ENCODE assay signal across 9 cellular contexts in the genomic region with DNA sequence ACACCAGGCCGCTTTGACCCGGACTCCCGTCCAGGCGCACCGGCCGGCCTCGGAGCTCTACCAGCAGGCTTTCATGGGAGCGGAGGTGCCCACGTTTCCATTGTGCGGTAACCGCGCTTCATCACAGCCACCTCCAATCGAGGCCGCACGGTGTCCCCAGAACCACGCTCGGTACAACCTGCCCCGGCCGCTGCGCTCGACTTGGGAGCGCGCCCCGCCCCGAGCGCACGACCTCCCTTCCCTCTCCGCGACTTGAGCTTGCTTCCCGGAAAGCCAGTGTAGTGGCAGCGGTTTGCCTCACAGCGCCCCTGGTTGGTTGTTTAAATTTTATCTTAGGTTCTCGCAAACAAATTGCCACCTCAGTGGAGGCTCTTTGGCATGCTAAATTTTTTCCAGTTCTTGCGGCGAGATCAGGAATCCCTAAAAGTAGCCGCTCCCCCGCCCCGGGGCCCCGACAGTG. TPM values are rescaled to one million over a fixed set of nuclear protein-coding genes. Genes with fewer than 3 reads are reported as not detected.
DNase-seq lines count a peak whose midpoint lies in the region; ATAC-seq and TF ChIP-seq lines count a peak whose summit lies in the region.
"Had no signal": no experiment of that assay in that cellular context is flagged by ENCODE, and none has a peak within 500 bp of the region (broad histone marks: within the 10 kb centered on the region; RNA-seq: fewer than 3 reads in every experiment).

No MANE protein-coding gene starts in this region.

- TF ChIP-seq CTCF in activated CD8-positive, alpha-beta T cell treated with anti-CD3 and anti-CD28 coated beads for 36 hours (IDR thresholded peaks at IDR 0.05), result peak; percentile 63
- TF ChIP-seq CTCF in fibroblast of villous mesenchyme (IDR thresholded peaks at IDR 0.05; ENCODE audit: insufficient read depth, low read depth, low read length) (peak; percentile 10), neural crest cell (conservative IDR thresholded peaks at IDR 0.05) (peak; percentile 70), upper lobe of left lung (IDR thresholded peaks at IDR 0.05) (peak in 5 of 6 experiments; percentile 5 to 74 (median 65))

- POLR2A ChIA-PET in activated CD8-positive, alpha-beta T cell treated with anti-CD3 and anti-CD28 coated beads for 36 hours (lab: Charles Lee), result interaction anchor here (0.6 to 1.8 kb wide), 8 partner anchors 11 to 486 kb away, joined by 3 to 6 read pairs (median 3); no protein-coding TSS in a partner anchor

- no peaks in the 10 kb centered on the region for H3K9me3 ChIP-seq in HAP-1
- H3K9me3 ChIP-seq in upper lobe of left lung, result no peaks in the 10 kb centered on the region

- peaks cover 21% of the 10 kb centered on the region for H3K4me1 Mint-ChIP-seq in activated CD8-positive, alpha-beta T cell treated with anti-CD3 and anti-CD28 coated beads for 36 hours (ENCODE audit: low read depth)
- peaks cover 17% of the 10 kb centered on the region for H3K4me1 Mint-ChIP-seq in neural crest cell

- CTCF ChIA-PET in activated CD8-positive, alpha-beta T cell treated with anti-CD3 and anti-CD28 coated beads for 36 hours (lab: Charles Lee), result interaction anchor here (0.7 to 1.9 kb wide), 20 partner anchors 26 to 657 kb away, joined by 3 to 10 read pairs (median 4); no protein-coding TSS in a partner anchor

- in situ Hi-C loops in HAP-1 (cut with MboI; ENCODE audit: low sequenced_read_pairs), result no loop called here

- TF ChIP-seq EP300 in upper lobe of left lung (IDR thresholded peaks at IDR 0.05), result no peak

- H3K9me3 Mint-ChIP-seq in activated CD8-positive, alpha-beta T cell treated with anti-CD3 and anti-CD28 coated beads for 36 hours, result no peaks in the 10 kb centered on the region
- H3K9me3 Mint-ChIP-seq in neural crest cell, result no peaks in the 10 kb centered on the region

- intact Hi-C loops in activated CD8-positive, alpha-beta T cell treated with anti-CD3 and anti-CD28 coated beads for 36 hours (cut with micrococcal nuclease), result no loop called here

- WGBS in upper lobe of left lung, 2 donors, result 0 to 1% methylated on average over 8 to 37 of the region's 39 CpGs

- peaks cover 46% of the 10 kb centered on the region for H3K27me3 ChIP-seq in HAP-1 (ENCODE audit: low read depth)
- peaks cover 0 to 2% (median 0%) of the 10 kb centered on the region in 4 donors for H3K27me3 ChIP-seq in upper lobe of left lung

- H3K27me3 Mint-ChIP-seq in activated CD8-positive, alpha-beta T cell treated with anti-CD3 and anti-CD28 coated beads for 36 hours, result peaks cover 55% of the 10 kb centered on the region
- H3K27me3 Mint-ChIP-seq in neural crest cell (ENCODE audit: low read depth), result peaks cover 92% of the 10 kb centered on the region

- peaks cover 3% of the 10 kb centered on the region for H3K36me3 Mint-ChIP-seq in activated CD8-positive, alpha-beta T cell treated with anti-CD3 and anti-CD28 coated beads for 36 hours (ENCODE audit: low read depth)
- H3K36me3 Mint-ChIP-seq in neural crest cell (ENCODE audit: low read depth), result no peaks in the 10 kb centered on the region

- H3K4me3 ChIP-seq in HAP-1, result peak overlapping the region; percentile 26
- peak overlapping the region; percentile 51 for H3K4me3 ChIP-seq in fibroblast of villous mesenchyme (ENCODE audit: low read depth, low read length)
- peak overlapping the region; percentile 25 to 65 (median 58) for H3K4me3 ChIP-seq in upper lobe of left lung

- H3K36me3 ChIP-seq in HAP-1 (replicated peaks) (no peaks in the 10 kb centered on the region), upper lobe of left lung (no peaks in the 10 kb centered on the region)

- peak overlapping the region; percentile 78 for H3K27ac Mint-ChIP-seq in activated CD8-positive, alpha-beta T cell treated with anti-CD3 and anti-CD28 coated beads for 36 hours
- peak overlapping the region; percentile 25 for H3K27ac Mint-ChIP-seq in neural crest cell (ENCODE audit: unreplicated experiment)

- peak; percentile 73 for ATAC-seq in activated CD8-positive, alpha-beta T cell treated with anti-CD3 and anti-CD28 coated beads for 36 hours
- peak; percentile 83 to 91 for ATAC-seq in upper lobe of left lung (ENCODE audit: low FRiP score in 2 of 2)

- DNase-seq in NCI-H187 (lab: John Stamatoyannopoulos, UW) (peak; percentile 35 to 59), NCI-H187 treated with DMSO at 0.1 percent for 48 hours (lab: John Stamatoyannopoulos, UW) (no peak), HAP-1 (ENCODE audit: low spot score in 2 of 2) (peak; percentile 47 to 77), NCI-H1048 (lab: John Stamatoyannopoulos, UW) (peak; percentile 67), fibroblast of villous mesenchyme (ENCODE audit: low read depth) (peak; percentile 76), neural crest cell (ENCODE audit: low read depth, low spot score) (peak; percentile 40), upper lobe of left lung (peak; percentile 86 to 94)
- peak; percentile 76 for DNase-seq in activated CD8-positive, alpha-beta T cell treated with anti-CD3 and anti-CD28 coated beads for 36 hours

- TF ChIP-seq POLR2A in upper lobe of left lung (IDR thresholded peaks at IDR 0.05), result peak in 1 of 4 donors; percentile 58

- H3K27ac ChIP-seq in upper lobe of left lung, result peak overlapping the region; percentile 83 to 96 (median 90)
- H3K27ac ChIP-seq: BLaER1 treated with 17β-estradiol and CSF1 and Interleukin-3, amounts not matched to agents 10 nM and 100 nM had no signal

- H3K4me3 Mint-ChIP-seq in activated CD8-positive, alpha-beta T cell treated with anti-CD3 and anti-CD28 coated beads for 36 hours, result peak overlapping the region; percentile 74
- peak overlapping the region; percentile 84 for H3K4me3 Mint-ChIP-seq in neural crest cell

- H3K4me1 ChIP-seq in HAP-1 (no peaks in the 10 kb centered on the region; the same call in 1 of the 2 replicates), upper lobe of left lung (peaks cover 28 to 48% (median 31%) of the 10 kb centered on the region in 4 donors)

RNA-seq across cellular contexts. Expression of gene CYP1B1, which starts 0.3 kb away (rescaled TPM):
- total RNA-seq in activated CD8-positive, alpha-beta T cell treated with anti-CD3 and anti-CD28 coated beads for 36 hours, result 1 to 10 TPM; 2.2 to 3.6 TPM
- total RNA-seq in fibroblast of villous mesenchyme (6.5 and 9.3 TPM in 2 replicates), neural crest cell (16.4 and 17.5 TPM in 2 replicates), upper lobe of left lung (10 to 100 TPM; 12.2 to 86.9 (median 26.1) TPM)

Comparison
In these comparisons a context has a peak if more than half of its experiments do, and no peak if none do; other contexts are left out.
1. CTCF ChIP-seq: peak in every context shown above with its lines; median percentile 70 in neural crest cell; 65 in upper lobe of left lung; 63 in activated CD8-positive, alpha-beta T cell treated with anti-CD3 and anti-CD28 coated beads for 36 hours; 10 in fibroblast of villous mesenchyme.